In the genomic region with DNA sequence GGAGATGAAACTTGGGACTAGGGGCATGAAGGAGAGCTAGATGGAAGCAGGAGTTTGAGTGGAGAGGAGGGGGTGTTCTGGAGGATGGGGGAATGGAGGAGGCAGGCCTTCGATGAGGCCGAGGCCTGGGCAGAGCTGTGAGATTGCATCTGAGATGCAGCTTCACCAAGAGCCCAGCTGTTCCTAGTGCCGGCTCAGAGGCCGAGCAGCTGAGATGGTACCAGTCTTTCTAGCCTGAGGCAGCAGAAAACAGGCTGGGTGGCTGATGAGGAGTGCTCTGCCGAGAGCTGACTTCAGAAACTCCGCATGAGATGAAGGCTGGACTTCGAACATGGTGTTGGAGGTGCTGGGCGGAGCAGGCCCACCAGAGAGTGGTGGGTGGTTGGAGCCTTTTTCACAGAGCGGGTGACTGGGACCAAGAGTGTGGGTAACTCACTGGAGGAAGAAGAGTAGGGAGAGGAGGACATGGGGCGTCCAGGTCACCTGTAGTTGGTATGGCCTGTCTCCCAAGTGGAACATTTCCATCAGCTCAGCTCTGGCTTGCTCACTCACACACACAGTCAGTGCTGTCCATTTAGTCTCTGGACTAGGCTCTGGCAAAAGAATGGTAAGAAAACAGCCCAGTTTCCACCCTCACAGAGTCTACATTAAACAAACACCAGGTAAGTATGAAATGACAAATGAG, we compare ENCODE assay signal across 21 cellular contexts. TPM values are rescaled to one million over a fixed set of nuclear protein-coding genes. Genes with fewer than 3 reads are reported as not detected.
DNase-seq lines count a peak whose midpoint lies in the region; ATAC-seq and TF ChIP-seq lines count a peak whose summit lies in the region.
"Had no signal": no experiment of that assay in that cellular context is flagged by ENCODE, and none has a peak within 500 bp of the region (broad histone marks: within the 10 kb centered on the region; RNA-seq: fewer than 3 reads in every experiment).

No MANE protein-coding gene starts in this region.

- POLR2A ChIA-PET in naive thymus-derived CD4-positive, alpha-beta T cell (lab: Charles Lee) = no interaction called here

- 89 to 94% (median 92%) methylated on average over 10 of the region's 10 CpGs for WGBS in adrenal gland, 4 donors
- 98% methylated on average over 6 of the region's 10 CpGs for WGBS in right lobe of liver (ENCODE audit: insufficient coverage, low coverage, low lambda C conversion rate, missing lambda C conversion rate)
- WGBS in stomach, 5 donors = 84 to 96% (median 93%) methylated on average over 10 of the region's 10 CpGs

- TF ChIP-seq EP300 in stomach (IDR thresholded peaks at IDR 0.05) = no peak

- H3K4me1 ChIP-seq in BE2C (peaks cover 35% of the 10 kb centered on the region), adrenal gland (replicated peaks in 1 of 2) (peaks cover 23 to 55% of the 10 kb centered on the region in 2 donors), right lobe of liver (peaks cover 0 to 31% (median 20%) of the 10 kb centered on the region in 4 donors), stomach (peaks cover 25 to 39% (median 34%) of the 10 kb centered on the region in 4 donors)
- no peaks in the 10 kb centered on the region for H3K4me1 ChIP-seq in naive thymus-derived CD4-positive, alpha-beta T cell (ENCODE audit: control insufficient read depth in 2 of 2, insufficient read depth in 2 of 2, low read length in 2 of 2)

- H3K4me1 Mint-ChIP-seq in activated naive CD4-positive, alpha-beta T cell treated with anti-CD3 and anti-CD28 coated beads, Interleukin-2, amount 10 ng/mL, durations not matched to agents 7 days and 5 days = peaks cover 16% of the 10 kb centered on the region
- peaks cover 10% of the 10 kb centered on the region for H3K4me1 Mint-ChIP-seq in endothelial cell (ENCODE audit: unreplicated experiment)
- H3K4me1 Mint-ChIP-seq in naive thymus-derived CD4-positive, alpha-beta T cell = peaks cover 0 to 12% (median 8%) of the 10 kb centered on the region in 7 donors

- H3K27ac Mint-ChIP-seq in activated naive CD4-positive, alpha-beta T cell treated with anti-CD3 and anti-CD28 coated beads, Interleukin-2, amount 10 ng/mL, durations not matched to agents 7 days and 5 days = no peak overlapping the region
- no peak overlapping the region for H3K27ac Mint-ChIP-seq in endothelial cell (ENCODE audit: unreplicated experiment)
- no peak overlapping the region for H3K27ac Mint-ChIP-seq in naive thymus-derived CD4-positive, alpha-beta T cell
- H3K27ac Mint-ChIP-seq: CD4-positive, alpha-beta memory T cell had no signal

- H3K27ac ChIP-seq in adrenal gland = peak overlapping the region; percentile 51 to 98 (median 86)
- peak overlapping the region; percentile 89 to 95 (median 94) for H3K27ac ChIP-seq in right lobe of liver
- H3K27ac ChIP-seq in stomach = peak overlapping the region; percentile 32 to 90 (median 81)
- no peak overlapping the region for H3K27ac ChIP-seq in naive thymus-derived CD4-positive, alpha-beta T cell (ENCODE audit: low read depth, low read length)
- H3K27ac ChIP-seq: parathyroid adenoma had no signal

- ATAC-seq in right lobe of liver = peak in 3 of 4 donors; percentile 2 to 13 (median 3)
- no peak for ATAC-seq in naive thymus-derived CD4-positive, alpha-beta T cell
- ATAC-seq in HG02678 (IDR thresholded peaks at IDR 0.05; ENCODE audit: unreplicated experiment) = no peak

- no peaks in the 10 kb centered on the region for H3K9me3 Mint-ChIP-seq in activated naive CD4-positive, alpha-beta T cell treated with anti-CD3 and anti-CD28 coated beads, Interleukin-2, amount 10 ng/mL, durations not matched to agents 7 days and 5 days
- H3K9me3 Mint-ChIP-seq in endothelial cell (ENCODE audit: unreplicated experiment) = no peaks in the 10 kb centered on the region
- H3K9me3 Mint-ChIP-seq in naive thymus-derived CD4-positive, alpha-beta T cell = no peaks in the 10 kb centered on the region
- H3K9me3 Mint-ChIP-seq: CD4-positive, alpha-beta memory T cell had no signal

- H3K9me3 ChIP-seq in BE2C (no peaks in the 10 kb centered on the region), adrenal gland (replicated peaks in 1 of 3) (no peaks in the 10 kb centered on the region), right lobe of liver (no peaks in the 10 kb centered on the region), stomach (no peaks in the 10 kb centered on the region)
- H3K9me3 ChIP-seq in naive thymus-derived CD4-positive, alpha-beta T cell (ENCODE audit: control insufficient read depth in 2 of 3, low read length in 3 of 3) = no peaks in the 10 kb centered on the region
- H3K9me3 ChIP-seq: mucosa of descending colon had no signal

- H3K27me3 Mint-ChIP-seq in activated naive CD4-positive, alpha-beta T cell treated with anti-CD3 and anti-CD28 coated beads, Interleukin-2, amount 10 ng/mL, durations not matched to agents 7 days and 5 days = peaks cover 50% of the 10 kb centered on the region
- peaks cover 9% of the 10 kb centered on the region for H3K27me3 Mint-ChIP-seq in endothelial cell (ENCODE audit: unreplicated experiment)
- H3K27me3 Mint-ChIP-seq in naive thymus-derived CD4-positive, alpha-beta T cell = peaks cover 22 to 47% (median 30%) of the 10 kb centered on the region in 5 donors

- peak; percentile 45 for DNase-seq in BE2C
- DNase-seq in adrenal gland = peak in 1 of 7 donors; percentile 52
- DNase-seq in right lobe of liver = no peak
- DNase-seq in stomach = no peak
- no peak for DNase-seq in activated naive CD4-positive, alpha-beta T cell treated with anti-CD3 and anti-CD28 coated beads, Interleukin-2, amount 10 ng/mL, durations not matched to agents 7 days and 5 days
- DNase-seq in endothelial cell (ENCODE audit: low spot score) = no peak
- DNase-seq in naive thymus-derived CD4-positive, alpha-beta T cell = no peak
- DNase-seq: activated CD4-positive, alpha-beta T cell treated with anti-CD3 and anti-CD28 coated beads for 4 hours; activated gamma-delta T cell treated with Interleukin-2 at 50 U/mL for 16 hours; CD4-positive, alpha-beta memory T cell; kidney glomerular epithelial cell; mucosa of descending colon; NCI-H146; NCI-H226; NK-92 treated with Interleukin-12 subunit alpha and Interleukin-12 subunit beta, amount 100 ng/mL, for 24 hours; stimulated activated CD8-positive, alpha-beta memory T cell treated with anti-CD3 and anti-CD28 coated beads, Interleukin-4, amount 100 ng/mL, for 48 hours; SW 1271; trophoblast cell had no signal

- H3K4me3 Mint-ChIP-seq in activated naive CD4-positive, alpha-beta T cell treated with anti-CD3 and anti-CD28 coated beads, Interleukin-2, amount 10 ng/mL, durations not matched to agents 7 days and 5 days = no peak overlapping the region
- H3K4me3 Mint-ChIP-seq in endothelial cell (ENCODE audit: unreplicated experiment) = no peak overlapping the region
- no peak overlapping the region for H3K4me3 Mint-ChIP-seq in naive thymus-derived CD4-positive, alpha-beta T cell

- H3K4me3 ChIP-seq in BE2C (ENCODE audit: low read depth, low read length) = no peak overlapping the region
- H3K4me3 ChIP-seq in adrenal gland = no peak overlapping the region
- H3K4me3 ChIP-seq in right lobe of liver = no peak overlapping the region
- no peak overlapping the region for H3K4me3 ChIP-seq in stomach
- H3K4me3 ChIP-seq in naive thymus-derived CD4-positive, alpha-beta T cell (ENCODE audit: low read length) = no peak overlapping the region
- H3K4me3 ChIP-seq: mucosa of descending colon, smooth muscle cell had no signal

- CTCF ChIA-PET in activated naive CD4-positive, alpha-beta T cell treated with anti-CD3 and anti-CD28 coated beads, Interleukin-2, amount 10 ng/mL, durations not matched to agents 7 days and 5 days (lab: Charles Lee) = no interaction called here
- CTCF ChIA-PET in naive thymus-derived CD4-positive, alpha-beta T cell (lab: Charles Lee) = no interaction called here

- TF ChIP-seq POLR2A in adrenal gland (IDR thresholded peaks at IDR 0.05) = no peak
- TF ChIP-seq POLR2A in right lobe of liver (IDR thresholded peaks at IDR 0.05) = no peak
- TF ChIP-seq POLR2A in stomach (IDR thresholded peaks at IDR 0.05) = no peak

- H3K27me3 ChIP-seq in BE2C (no peaks in the 10 kb centered on the region), adrenal gland (no peaks in the 10 kb centered on the region), right lobe of liver (no peaks in the 10 kb centered on the region), stomach (no peaks in the 10 kb centered on the region)
- no peaks in the 10 kb centered on the region for H3K27me3 ChIP-seq in naive thymus-derived CD4-positive, alpha-beta T cell (ENCODE audit: control insufficient read depth in 2 of 2, insufficient read depth in 2 of 2, low read length in 2 of 2)

- TF ChIP-seq CTCF in BE2C (IDR thresholded peaks at IDR 0.05; ENCODE audit: low read depth, low read length) (no peak), adrenal gland (IDR thresholded peaks at IDR 0.05) (no peak), right lobe of liver (IDR thresholded peaks at IDR 0.05) (no peak), stomach (IDR thresholded peaks at IDR 0.05) (no peak), endothelial cell (IDR thresholded peaks at IDR 0.05; ENCODE audit: unreplicated experiment) (no peak)

- H3K36me3 Mint-ChIP-seq in activated naive CD4-positive, alpha-beta T cell treated with anti-CD3 and anti-CD28 coated beads, Interleukin-2, amount 10 ng/mL, durations not matched to agents 7 days and 5 days = no peaks in the 10 kb centered on the region
- H3K36me3 Mint-ChIP-seq in endothelial cell (ENCODE audit: low read depth, unreplicated experiment) = no peaks in the 10 kb centered on the region
- H3K36me3 Mint-ChIP-seq in naive thymus-derived CD4-positive, alpha-beta T cell = no peaks in the 10 kb centered on the region
- H3K36me3 Mint-ChIP-seq: CD4-positive, alpha-beta memory T cell had no signal

- peaks cover 65% of the 10 kb centered on the region for H3K36me3 ChIP-seq in BE2C
- peaks cover 0 to 8% of the 10 kb centered on the region in 2 donors for H3K36me3 ChIP-seq in adrenal gland (replicated peaks in 1 of 2)
- no peaks in the 10 kb centered on the region for H3K36me3 ChIP-seq in right lobe of liver
- peaks cover 5 to 22% (median 18%) of the 10 kb centered on the region in 4 donors for H3K36me3 ChIP-seq in stomach
- H3K36me3 ChIP-seq in naive thymus-derived CD4-positive, alpha-beta T cell (ENCODE audit: control insufficient read depth in 2 of 3, insufficient read depth in 3 of 3, low read length in 3 of 3) = no peaks in the 10 kb centered on the region

- intact Hi-C loops in adrenal gland (cut with DNase I) (no loop called here), right lobe of liver (cut with DNase I) (no loop called here), stomach (cut with DNase I; ENCODE audit: low total_unique reads) (no loop called here)
- intact Hi-C loops in naive thymus-derived CD4-positive, alpha-beta T cell (cut with micrococcal nuclease) = no loop called here

RNA-seq across cellular contexts. Expression of gene TMOD1, which starts 54.7 kb away (rescaled TPM):
- 162 TPM for polyA plus RNA-seq in BE2C (2012; ENCODE audit: insufficient read depth, insufficient read length, low read depth)
- total RNA-seq in adrenal gland (10 to 100 TPM; 51.5 to 91.2 (median 61.3) TPM), right lobe of liver (10 to 100 TPM in 4 of 6 experiments, 1 to 10 TPM in 2; 5.9 to 14.3 (median 12.7) TPM), stomach (10 to 100 TPM in 2 of 5 donors, 1 to 10 TPM in 3; 4.6 to 34.8 (median 9.6) TPM), endothelial cell (ENCODE audit: unreplicated experiment) (0.41 TPM)
- polyA plus RNA-seq in adrenal gland (10 to 100 TPM; 44.0 to 72.3 (median 59.4) TPM), stomach (10 to 100 TPM in 2 of 3 donors, 1 to 10 TPM in 1; 4.9 to 13.0 (median 12.8) TPM)
- 1 to 10 TPM in 4 of 5 experiments, under 1 TPM in 1; 0.68 to 1.4 (median 1.1) TPM for total RNA-seq in naive thymus-derived CD4-positive, alpha-beta T cell
- polyA plus RNA-seq in naive thymus-derived CD4-positive, alpha-beta T cell = 1 to 10 TPM in 1 of 2 donors, under 1 TPM in 1; 0.76 to 1.7 TPM

Comparison
In these comparisons a context has a peak if more than half of its experiments do, and no peak if none do; other contexts are left out.
1. ATAC-seq: peak in right lobe of liver (3 of 4); none in naive thymus-derived CD4-positive, alpha-beta T cell (single experiment) and HG02678 (single experiment).